Comparison of ENCODE assay signal across 9 cellular contexts in genomic region chr17:67434061-67434525, GRCh38. TPM values are rescaled to one million over a fixed set of nuclear protein-coding genes. Genes with fewer than 3 reads are reported as not detected.
DNase-seq lines count a peak whose midpoint lies in the region; ATAC-seq and TF ChIP-seq lines count a peak whose summit lies in the region.
"Had no signal": no experiment of that assay in that cellular context is flagged by ENCODE, and none has a peak within 500 bp of the region (broad histone marks: within the 10 kb centered on the region; RNA-seq: fewer than 3 reads in every experiment).

No MANE protein-coding gene starts in this region.

- peaks cover 0 to 3% of the 10 kb centered on the region in 2 experiments; a peak in 1 of 5 replicates for H3K9me3 Mint-ChIP-seq in H9
- no peaks in the 10 kb centered on the region for H3K9me3 Mint-ChIP-seq in activated CD4-positive, alpha-beta T cell treated with anti-CD3 and anti-CD28 coated beads, Interleukin-2, amount 10 ng/mL, durations not matched to agents 24 days and 14 days

- H3K18ac ChIP-seq in H9 (ENCODE audit: insufficient read length, low read depth, low read length), result no peak overlapping the region

- H3K4me1 ChIP-seq in H9 (ENCODE audit: insufficient read depth, low read length) (no peaks in the 10 kb centered on the region), esophagus squamous epithelium (peaks cover 15 to 40% (median 30%) of the 10 kb centered on the region in 3 donors)

- H3K9ac ChIP-seq in H9 (ENCODE audit: extremely low read depth, insufficient read length, low read length), result no peak overlapping the region

- no peaks in the 10 kb centered on the region for H3K36me3 ChIP-seq in esophagus squamous epithelium

- no peak overlapping the region for H4K91ac ChIP-seq in H9 (ENCODE audit: insufficient read length, low read depth, low read length)

- peak overlapping the region in 1 of 4 donors; percentile 15 for H3K4me3 ChIP-seq in esophagus squamous epithelium

- no peak overlapping the region for H2BK20ac ChIP-seq in H9 (ENCODE audit: low read depth, low read length, poor library complexity, severe bottlenecking)

- H3K36me3 Mint-ChIP-seq in H9 (ENCODE audit: insufficient read depth in 1 of 3, low read depth in 3 of 3), result peaks cover 0 to 4% (median 4%) of the 10 kb centered on the region in 3 experiments; a peak in 5 of 7 replicates
- peaks cover 4% of the 10 kb centered on the region for H3K36me3 Mint-ChIP-seq in activated CD4-positive, alpha-beta T cell treated with anti-CD3 and anti-CD28 coated beads, Interleukin-2, amount 10 ng/mL, durations not matched to agents 24 days and 14 days (ENCODE audit: low read depth)

- H3K27me3 Mint-ChIP-seq in H9 (ENCODE audit: low read depth), result no peaks in the 10 kb centered on the region
- no peaks in the 10 kb centered on the region for H3K27me3 Mint-ChIP-seq in activated CD4-positive, alpha-beta T cell treated with anti-CD3 and anti-CD28 coated beads, Interleukin-2, amount 10 ng/mL, durations not matched to agents 24 days and 14 days

- no peaks in the 10 kb centered on the region for H4K20me1 ChIP-seq in H9 (ENCODE audit: control insufficient read depth, insufficient read depth, insufficient read length)

- intact Hi-C loops in activated CD4-positive, alpha-beta T cell treated with anti-CD3 and anti-CD28 coated beads, Interleukin-2, amount 10 ng/mL, durations not matched to agents 24 days and 14 days (cut with micrococcal nuclease), result loop anchor here (5.0 kb wide), 1 partner anchor 57 kb away; the partner anchor contains the start of gene PITPNC1
- intact Hi-C loops in esophagus squamous epithelium (cut with DNase I), result no loop called here

- peaks cover 22 to 27% of the 10 kb centered on the region in 2 experiments for H3K4me1 Mint-ChIP-seq in H9
- peaks cover 68% of the 10 kb centered on the region for H3K4me1 Mint-ChIP-seq in activated CD4-positive, alpha-beta T cell treated with anti-CD3 and anti-CD28 coated beads, Interleukin-2, amount 10 ng/mL, durations not matched to agents 24 days and 14 days

- peaks cover 5% of the 10 kb centered on the region; the same call in 1 of the 2 replicates for H3K79me2 ChIP-seq in H9 (ENCODE audit: insufficient read depth, low read length)

- no peak for DNase-seq in H9
- DNase-seq in activated CD4-positive, alpha-beta T cell treated with anti-CD3 and anti-CD28 coated beads, Interleukin-2, amount 10 ng/mL, durations not matched to agents 24 days and 14 days, result peak; percentile 78
- DNase-seq in esophagus squamous epithelium (lab: John Stamatoyannopoulos, UW), result no peak
- peak; percentile 57 for DNase-seq in stimulated activated CD4-positive, alpha-beta T cell treated with anti-CD3 and anti-CD28 coated beads, Interleukin-1b, Interleukin-23, amount 100 ng/mL, for 48 hours
- no peak for DNase-seq in NCI-H446 (lab: John Stamatoyannopoulos, UW)
- DNase-seq in cerebellar nuclear complex (lab: John Stamatoyannopoulos, UW), result no peak

- WGBS in H9 (ENCODE audit: extremely low coverage, insufficient read length, low lambda C conversion rate), result no CpG with 5 or more reads among the region's 6 CpGs
- WGBS in esophagus squamous epithelium, 2 donors, result 49 to 62% methylated on average over 4 of the region's 6 CpGs

- no peak overlapping the region for H3K4me2 ChIP-seq in H9 (ENCODE audit: insufficient read depth, insufficient read length, low read length)

- H3K56ac ChIP-seq in H9 (ENCODE audit: insufficient read length, low read depth, low read length), result no peak overlapping the region

- H3K9me3 ChIP-seq in H9 (ENCODE audit: control insufficient read depth, low read depth, low read length) (no peaks in the 10 kb centered on the region), esophagus squamous epithelium (no peaks in the 10 kb centered on the region)

- H2BK120ac ChIP-seq in H9 (ENCODE audit: low read depth, low read length, poor library complexity, severe bottlenecking), result no peak overlapping the region

- H2AK5ac ChIP-seq in H9 (ENCODE audit: insufficient read length, low read length), result no peak overlapping the region

- no peak overlapping the region for H3K14ac ChIP-seq in H9 (ENCODE audit: insufficient read depth, low read length)

- TF ChIP-seq CTCF in H9 (conservative IDR thresholded peaks at IDR 0.05) (no peak), esophagus squamous epithelium (IDR thresholded peaks at IDR 0.05) (no peak)

- H3K79me1 ChIP-seq in H9 (ENCODE audit: insufficient read depth, low read depth, low read length, poor library complexity, severe bottlenecking), result peaks cover 5% of the 10 kb centered on the region

- TF ChIP-seq POLR2A in esophagus squamous epithelium (IDR thresholded peaks at IDR 0.05), result peak in 1 of 4 donors; percentile 12

- H4K8ac ChIP-seq in H9 (replicated peaks; ENCODE audit: insufficient read length, low read depth, low read length), result no peak overlapping the region

- H3K23ac ChIP-seq in H9 (ENCODE audit: insufficient read length, low read depth, low read length), result no peak overlapping the region

- H3K27ac Mint-ChIP-seq in H9, result peak overlapping the region; percentile 58 to 94 (median 92); a peak in 5 of 7 replicates
- peak overlapping the region; percentile 83 for H3K27ac Mint-ChIP-seq in activated CD4-positive, alpha-beta T cell treated with anti-CD3 and anti-CD28 coated beads, Interleukin-2, amount 10 ng/mL, durations not matched to agents 24 days and 14 days

- H3K23me2 ChIP-seq in H9 (ENCODE audit: insufficient read length, low read depth, low read length, poor library complexity, severe bottlenecking), result no peaks in the 10 kb centered on the region

- no peaks in the 10 kb centered on the region for H3K27me3 ChIP-seq in H9 (ENCODE audit: insufficient read depth, low read length)
- no peaks in the 10 kb centered on the region for H3K27me3 ChIP-seq in esophagus squamous epithelium

- H3K27ac ChIP-seq in H9 (ENCODE audit: insufficient read length, low read depth, low read length) (no peak overlapping the region), esophagus squamous epithelium (peak overlapping the region; percentile 22 to 69 (median 58))

- H3T11ph ChIP-seq in H9 (ENCODE audit: low read length), result no peak overlapping the region

- no peak overlapping the region for H2BK5ac ChIP-seq in H9 (ENCODE audit: insufficient read length, low read length)

- H3K4me3 Mint-ChIP-seq in H9, result no peak overlapping the region
- peak overlapping the region; percentile 32 for H3K4me3 Mint-ChIP-seq in activated CD4-positive, alpha-beta T cell treated with anti-CD3 and anti-CD28 coated beads, Interleukin-2, amount 10 ng/mL, durations not matched to agents 24 days and 14 days
- H3K4me3 Mint-ChIP-seq: neural crest cell had no signal

- no peak overlapping the region for H2AFZ ChIP-seq in H9 (ENCODE audit: low read length)

- no peak overlapping the region for H2BK15ac ChIP-seq in H9 (ENCODE audit: low read depth, low read length)

- no peak for ATAC-seq in HG03039 (IDR thresholded peaks at IDR 0.05; ENCODE audit: unreplicated experiment)
- no peak for ATAC-seq in HG02981 (IDR thresholded peaks at IDR 0.05; ENCODE audit: unreplicated experiment)

- H3K4ac ChIP-seq in H9 (ENCODE audit: low read depth, low read length), result no peak overlapping the region

- H4K5ac ChIP-seq in H9 (ENCODE audit: insufficient read length, low read depth, low read length), result no peak overlapping the region

- H2BK12ac ChIP-seq in H9 (ENCODE audit: insufficient read length, low read depth, low read length), result no peak overlapping the region

RNA-seq across cellular contexts. Expression of gene PITPNC1, which starts 57.0 kb away (rescaled TPM):
- 37.5 and 39.1 TPM in 2 replicates for total RNA-seq in H9 (2021)
- 18.7 and 22.3 TPM in 2 replicates for total RNA-seq in activated CD4-positive, alpha-beta T cell treated with anti-CD3 and anti-CD28 coated beads, Interleukin-2, amount 10 ng/mL, durations not matched to agents 24 days and 14 days
- total RNA-seq in esophagus squamous epithelium, result 10 to 100 TPM in 3 of 4 donors, 1 to 10 TPM in 1; 9.1 to 15.1 (median 13.3) TPM

Comparison
In these comparisons a context has a peak if more than half of its experiments do, and no peak if none do; other contexts are left out.
1. DNase-seq: peak in activated CD4-positive, alpha-beta T cell treated with anti-CD3 and anti-CD28 coated beads, Interleukin-2, amount 10 ng/mL, durations not matched to agents 24 days and 14 days (single experiment) and stimulated activated CD4-positive, alpha-beta T cell treated with anti-CD3 and anti-CD28 coated beads, Interleukin-1b, Interleukin-23, amount 100 ng/mL, for 48 hours (single experiment); none in H9 (single experiment), esophagus squamous epithelium (single experiment), NCI-H446 (0 of 2) and cerebellar nuclear complex (0 of 2).